13 cellular contexts compared by ENCODE assay signal in the genomic region with DNA sequence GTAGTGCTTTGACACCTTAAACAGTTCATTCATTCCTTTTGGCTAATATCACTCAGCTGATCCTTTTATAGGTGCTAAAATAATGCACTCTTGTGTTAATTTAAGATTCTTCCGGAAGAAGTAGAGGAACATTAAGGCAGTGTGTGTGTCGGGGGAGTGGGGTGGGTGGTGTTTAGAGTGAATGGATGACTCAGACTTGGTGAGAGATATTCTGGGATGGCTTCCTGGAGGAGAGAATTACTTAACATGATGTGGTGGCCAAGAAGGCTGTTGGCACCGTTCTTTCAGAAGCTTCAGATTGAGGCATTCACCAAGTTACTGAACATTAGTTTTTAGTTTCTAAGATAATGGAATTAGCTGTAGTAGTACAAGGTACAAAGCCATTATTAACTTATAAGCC.
DNase-seq lines count a peak whose midpoint lies in the region; ATAC-seq and TF ChIP-seq lines count a peak whose summit lies in the region.
"Had no signal": no experiment of that assay in that cellular context is flagged by ENCODE, and none has a peak within 500 bp of the region (broad histone marks: within the 10 kb centered on the region; RNA-seq: fewer than 3 reads in every experiment).

No MANE protein-coding gene starts in this region.

- H3K9me3 ChIP-seq in adipocyte (ENCODE audit: control insufficient read depth, low read length) (no peaks in the 10 kb centered on the region), colonic mucosa (no peaks in the 10 kb centered on the region)

- H3K36me3 ChIP-seq in adipocyte (ENCODE audit: control insufficient read depth, insufficient read depth, low read length, severe bottlenecking), result no peaks in the 10 kb centered on the region
- H3K36me3 ChIP-seq in colonic mucosa, result no peaks in the 10 kb centered on the region

- TF ChIP-seq CTCF in colonic mucosa (IDR thresholded peaks at IDR 0.05), result no peak

- H3K9ac ChIP-seq in adipocyte (ENCODE audit: low read length), result no peak overlapping the region
- no peak overlapping the region for H3K9ac ChIP-seq in colonic mucosa (ENCODE audit: low read depth in 2 of 2, low read length in 2 of 2)

- no peak overlapping the region for H3K27ac ChIP-seq in colonic mucosa

- H3K27me3 ChIP-seq in adipocyte (replicated peaks; ENCODE audit: control insufficient read depth, insufficient read depth, low read length) (no peaks in the 10 kb centered on the region), colonic mucosa (no peaks in the 10 kb centered on the region)

- DNase-seq in H4 (ENCODE audit: low spot score) (peak; percentile 52), adipocyte (ENCODE audit: low read depth) (peak; percentile 49), head of caudate nucleus (peak; percentile 19 to 91 (median 64)), stromal cell of bone marrow (ENCODE audit: low read depth) (peak; percentile 51), colonic mucosa (no peak), activated gamma-delta T cell treated with Interleukin-2 at 50 U/mL for 16 hours (no peak)
- DNase-seq: activated CD4-positive, alpha-beta T cell treated with anti-CD3 and anti-CD28 coated beads, Interleukin-2, amount 10 ng/mL, durations not matched to agents 24 days and 14 days; activated effector memory CD4-positive, alpha-beta T cell treated with anti-CD3 and anti-CD28 coated beads, Interleukin-2, amount 50 U/mL, for 16 hours; DMS153; effector CD8-positive, alpha-beta T cell; nephron progenitor cell; stimulated activated CD4-positive, alpha-beta T cell treated with anti-CD3 and anti-CD28 coated beads, Interleukin-2, amount 100 ng/mL, for 24 hours had no signal

- H3K4me3 ChIP-seq in adipocyte (ENCODE audit: low read length), result no peak overlapping the region
- no peak overlapping the region for H3K4me3 ChIP-seq in colonic mucosa

- no peak for ATAC-seq in HG03520 (IDR thresholded peaks at IDR 0.05; ENCODE audit: unreplicated experiment)

- intact Hi-C loops in head of caudate nucleus (cut with DNase I) (no loop called here), colonic mucosa (cut with DNase I) (no loop called here)

- H3K4me1 ChIP-seq in adipocyte (ENCODE audit: control insufficient read depth, insufficient read depth, low read length), result peaks cover 52% of the 10 kb centered on the region
- no peaks in the 10 kb centered on the region for H3K4me1 ChIP-seq in colonic mucosa

Comparison
In these comparisons a context has a peak if more than half of its experiments do, and no peak if none do; other contexts are left out.
1. DNase-seq: peak in H4 (single experiment), adipocyte (single experiment), head of caudate nucleus (42 of 42) and stromal cell of bone marrow (single experiment); none in colonic mucosa (single experiment) and activated gamma-delta T cell treated with Interleukin-2 at 50 U/mL for 16 hours (single experiment).